In genomic region chr6:116386581-116387299, GRCh38 we compare ENCODE assay signal across 9 cellular contexts. TPM values are rescaled to one million over a fixed set of nuclear protein-coding genes. Genes with fewer than 3 reads are reported as not detected.
DNase-seq lines count a peak whose midpoint lies in the region; ATAC-seq, FAIRE-seq and TF ChIP-seq lines count a peak whose summit lies in the region.
"Had no signal": no experiment of that assay in that cellular context is flagged by ENCODE, and none has a peak within 500 bp of the region (broad histone marks: within the 10 kb centered on the region; RNA-seq: fewer than 3 reads in every experiment).

No MANE protein-coding gene starts in this region.

- H3K36me3 ChIP-seq in bronchial epithelial cell (ENCODE audit: control insufficient read depth, insufficient read depth, low read length) = no peaks in the 10 kb centered on the region

- peak; percentile 38 for ATAC-seq in GM18907 (IDR thresholded peaks at IDR 0.05; ENCODE audit: unreplicated experiment)
- ATAC-seq in HG03520 (IDR thresholded peaks at IDR 0.05; ENCODE audit: unreplicated experiment) = peak; percentile 29
- no peak for ATAC-seq in HG03045 (IDR thresholded peaks at IDR 0.05; ENCODE audit: unreplicated experiment)

- no peak overlapping the region for H3K4me3 ChIP-seq in bronchial epithelial cell (ENCODE audit: low read depth, low read length)

- TF ChIP-seq CTCF in bronchial epithelial cell (IDR thresholded peaks at IDR 0.05; ENCODE audit: insufficient read depth, low read length, severe bottlenecking) = no peak

- no peaks in the 10 kb centered on the region for H3K27me3 ChIP-seq in bronchial epithelial cell (ENCODE audit: control insufficient read depth, insufficient read depth, low read length)

- no peak for FAIRE-seq in bronchial epithelial cell (lab: Jason Lieb, UNC)

- DNase-seq in bronchial epithelial cell (ENCODE audit: low read depth) (peak; percentile 90), renal cortical epithelial cell (ENCODE audit: low read depth) (peak; percentile 76), COR-L47 (lab: John Stamatoyannopoulos, UW) (no peak), HuH-7.5 (ENCODE audit: low spot score) (no peak)
- no peak for DNase-seq in activated CD8-positive, alpha-beta memory T cell treated with anti-CD3 and anti-CD28 coated beads, Interleukin-2, amount 50 U/mL, for 48 hours
- DNase-seq: activated gamma-delta T cell treated with Interleukin-2 at 50 U/mL for 16 hours had no signal

RNA-seq across cellular contexts. Expression of gene DSE, which starts 16.0 kb away (rescaled TPM):
- total RNA-seq in bronchial epithelial cell (56.6 and 100 TPM in 2 replicates), renal cortical epithelial cell (149 and 161 TPM in 2 replicates)

Comparison
In these comparisons a context has a peak if more than half of its experiments do, and no peak if none do; other contexts are left out.
1. DNase-seq: peak in bronchial epithelial cell (single experiment) and renal cortical epithelial cell (single experiment); none in COR-L47 (single experiment), activated CD8-positive, alpha-beta memory T cell treated with anti-CD3 and anti-CD28 coated beads, Interleukin-2, amount 50 U/mL, for 48 hours (single experiment) and HuH-7.5 (single experiment).